In the genomic region with DNA sequence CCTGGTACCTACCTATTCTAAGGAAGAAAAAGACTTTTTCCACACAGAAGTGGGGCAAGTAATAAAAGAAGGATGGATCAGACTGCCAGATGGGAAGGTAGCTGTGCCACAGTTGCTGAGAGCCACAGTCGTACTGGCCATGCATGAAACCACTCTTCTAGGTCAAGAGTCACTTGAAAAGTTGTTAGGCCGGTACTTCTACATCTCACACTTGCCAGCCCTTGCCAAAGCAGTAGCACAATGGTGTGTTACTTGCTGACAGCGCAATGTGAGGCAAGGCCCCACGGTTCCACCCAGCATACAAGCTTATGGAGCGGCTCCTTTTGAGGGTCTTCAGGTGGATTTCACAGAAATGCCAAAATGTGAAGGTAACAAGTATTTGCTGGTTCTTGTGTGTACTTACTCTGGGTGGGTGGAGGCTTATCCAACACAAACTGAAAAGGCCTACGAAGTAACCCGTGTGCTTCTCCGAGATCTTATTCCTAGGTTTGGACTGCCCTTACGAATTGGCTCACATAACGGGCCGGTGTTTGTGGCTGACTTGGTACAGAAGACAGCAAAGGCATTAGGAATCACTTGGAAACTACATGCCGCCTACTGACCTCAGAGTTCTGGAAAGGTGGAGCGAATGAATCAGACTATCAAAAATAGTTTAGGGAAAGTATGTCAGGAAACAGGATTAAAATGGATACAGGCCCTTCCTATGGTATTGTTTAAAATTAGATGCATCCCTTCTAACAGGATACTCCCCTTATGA, we compare ENCODE assay signal across 8 cellular contexts. TPM values are rescaled to one million over a fixed set of nuclear protein-coding genes. Genes with fewer than 3 reads are reported as not detected.
A peak's percentile ranks its signal among the peaks of the same experiment; 100 is the strongest.
DNase-seq lines count a peak whose midpoint lies in the region; ATAC-seq and TF ChIP-seq lines count a peak whose summit lies in the region.
"Not testable (repeated sequence)": the region's sequence is repeated elsewhere in the genome, so short reads cannot be mapped to it uniquely, and the experiment has no call there.

No MANE protein-coding gene starts in this region.

- peaks cover 0 to 20% of the 10 kb centered on the region in 2 donors for H3K9me3 ChIP-seq in left lung
- not testable (repeated sequence) for H3K9me3 ChIP-seq in upper lobe of right lung

- H3K9me3 Mint-ChIP-seq in Calu3 (ENCODE audit: low read depth, unreplicated experiment): not testable (repeated sequence)

- TF ChIP-seq CTCF in Calu3 (IDR thresholded peaks at IDR 0.05; ENCODE audit: unreplicated experiment); left lung (IDR thresholded peaks at IDR 0.05); upper lobe of right lung (IDR thresholded peaks at IDR 0.05): not testable (repeated sequence)

- H3K36me3 Mint-ChIP-seq in Calu3 (ENCODE audit: insufficient read depth, unreplicated experiment): not testable (repeated sequence)

- not testable (repeated sequence) for H3K4me1 ChIP-seq in left lung, upper lobe of right lung

- CTCF ChIA-PET in Calu3 (lab: Charles Lee): interaction anchor here (0.9 to 1.4 kb wide), 2 partner anchors 10 to 165 kb away, joined by 3 to 9 read pairs; no protein-coding TSS in a partner anchor

- in situ Hi-C loops in T47D (cut with HindIII; ENCODE audit: low pct_unique_long_range_greater_than_20kb, low sequenced_read_pairs): not testable (repeated sequence)

- H3K27me3 ChIP-seq in left lung, upper lobe of right lung: not testable (repeated sequence)

- H3K36me3 ChIP-seq in left lung (peaks cover 0 to 99% of the 10 kb centered on the region in 2 donors), upper lobe of right lung (peaks cover 52% of the 10 kb centered on the region)

- intact Hi-C loops in Calu3 (cut with micrococcal nuclease; ENCODE audit: unreplicated experiment); left lung (cut with DNase I); upper lobe of right lung (cut with DNase I): not testable (repeated sequence)

- H3K4me1 Mint-ChIP-seq in Calu3 (ENCODE audit: low read depth, unreplicated experiment): not testable (repeated sequence)

- not testable (repeated sequence) for H3K4me3 Mint-ChIP-seq in Calu3 (ENCODE audit: low read depth, unreplicated experiment)

- not testable (repeated sequence) for BruUV-seq in Calu3 (replicated peaks; lab: Mats Ljungman, UMichigan)

- ATAC-seq in left lung: peak; percentile 52
- ATAC-seq in upper lobe of right lung: peak; percentile 49

- H3K27ac Mint-ChIP-seq in Calu3 (ENCODE audit: unreplicated experiment): peak overlapping the region; percentile 50

- H3K27ac ChIP-seq in left lung (peak overlapping the region in 1 of 2 donors; percentile 7), upper lobe of right lung (peak overlapping the region; percentile 44)

- H3K4me3 ChIP-seq in left lung, upper lobe of right lung: not testable (repeated sequence)

- H3K27me3 Mint-ChIP-seq in Calu3 (ENCODE audit: unreplicated experiment): not testable (repeated sequence)

- DNase-seq in Calu3 (peak; percentile 52), ELF-1 (ENCODE audit: low read depth, low spot score) (peak; percentile 4), NCI-H2029 treated with DMSO at 0.1 percent for 48 hours (lab: John Stamatoyannopoulos, UW) (peak; percentile 0), NCI-H510A treated with DMSO at 0.1 percent for 48 hours (lab: John Stamatoyannopoulos, UW) (peak; percentile 86), T47D (ENCODE audit: low read depth in 1 of 2, low spot score in 1 of 2) (peak; percentile 42 to 80), left lung (peak in 1 of 2 donors; percentile 45), renal cortical epithelial cell (ENCODE audit: low read depth) (peak; percentile 7)
- not testable (repeated sequence) for DNase-seq in upper lobe of right lung

RNA-seq across cellular contexts. Expression of a gene that starts 49.0 kb away (rescaled TPM):
- total RNA-seq in Calu3 (2022) (28.9 and 35.9 TPM in 2 replicates), left lung (10 to 100 TPM; 31.5 to 34.7 TPM), renal cortical epithelial cell (32.0 and 36.1 TPM in 2 replicates), upper lobe of right lung (30.7 TPM)
